Comparison of ENCODE assay signal across 1 cellular context in genomic region chr21:46000182-46000730, GRCh38.
TF ChIP-seq lines count a peak whose summit lies in the region.

No MANE protein-coding gene starts in this region.

TF ChIP-seq in WTC11, 78 proteins besides CTCF, POLR2A, EP300 and RAD21 (continued from another document):
- no peak for TF ChIP-seq E2F5 (CRISPR knock-in tag; IDR thresholded peaks at IDR 0.05)
- TF ChIP-seq ATF1 (CRISPR knock-in tag; IDR thresholded peaks at IDR 0.05): no peak
- no peak for TF ChIP-seq SMAD3 (CRISPR knock-in tag; IDR thresholded peaks at IDR 0.05; ENCODE audit: borderline replicate concordance)
- no peak for TF ChIP-seq NFE2L1 (CRISPR knock-in tag; IDR thresholded peaks at IDR 0.05)
- TF ChIP-seq ESRRA (CRISPR knock-in tag; IDR thresholded peaks at IDR 0.05; ENCODE audit: borderline replicate concordance): no peak
- no peak for TF ChIP-seq ELF4 (CRISPR knock-in tag; IDR thresholded peaks at IDR 0.05; ENCODE audit: low read depth)
- no peak for TF ChIP-seq FOXP4 (CRISPR knock-in tag; IDR thresholded peaks at IDR 0.05)
- no peak for TF ChIP-seq USF1 (CRISPR knock-in tag; IDR thresholded peaks at IDR 0.05)
- no peak for TF ChIP-seq ZNF281 (CRISPR knock-in tag; IDR thresholded peaks at IDR 0.05)
TF ChIP-seq in WTC11: peak in this region for 0.
